ENCODE assay signal across 11 cellular contexts in genomic region chr15:98903377-98904018, GRCh38.
A peak's percentile ranks its signal among the peaks of the same experiment; 100 is the strongest.
DNase-seq lines count a peak whose midpoint lies in the region.
"Had no signal": no experiment of that assay in that cellular context is flagged by ENCODE, and none has a peak within 500 bp of the region (broad histone marks: within the 10 kb centered on the region; RNA-seq: fewer than 3 reads in every experiment).

No MANE protein-coding gene starts in this region.

- H3K27ac ChIP-seq in mesenchymal stem cell (ENCODE audit: low read length, poor library complexity, severe bottlenecking) = peak overlapping the region; percentile 78

- H3K9me3 ChIP-seq in mesenchymal stem cell (ENCODE audit: control insufficient read depth, low read length) = no peaks in the 10 kb centered on the region
- H3K9me3 ChIP-seq: HAP-1 had no signal

- peak overlapping the region; percentile 29 for H4K91ac ChIP-seq in mesenchymal stem cell (ENCODE audit: low read length)

- peak overlapping the region; percentile 21 for H3K9ac ChIP-seq in mesenchymal stem cell (ENCODE audit: low read length)

- H2BK15ac ChIP-seq in mesenchymal stem cell (ENCODE audit: low read depth, poor library complexity, severe bottlenecking) = no peak overlapping the region

- H2AFZ ChIP-seq in mesenchymal stem cell (ENCODE audit: low read depth, low read length) = no peak overlapping the region

- H2BK120ac ChIP-seq in mesenchymal stem cell (ENCODE audit: low read depth, low read length) = peak overlapping the region; percentile 74

- peaks cover 44% of the 10 kb centered on the region for H3K4me1 ChIP-seq in mesenchymal stem cell (ENCODE audit: control insufficient read depth, insufficient read depth, low read depth, low read length)

- DNase-seq in COLO829 (ENCODE audit: low spot score) = peak; percentile 70
- peak; percentile 81 for DNase-seq in HS-27A (ENCODE audit: low read depth)
- peak; percentile 30 for DNase-seq in brain pericyte (ENCODE audit: low read depth, low spot score)
- DNase-seq in mesenchymal stem cell = peak; percentile 91
- DNase-seq in NCI-H2171 (lab: John Stamatoyannopoulos, UW) = no peak
- DNase-seq in RPMI8226 = no peak
- DNase-seq in NCI-H146 (lab: John Stamatoyannopoulos, UW) = no peak
- no peak for DNase-seq in SHP77 (lab: John Stamatoyannopoulos, UW)
- DNase-seq: NCI-H1694 treated with DMSO at 0.1 percent for 48 hours, right cardiac atrium had no signal

- no peaks in the 10 kb centered on the region for H3K27me3 ChIP-seq in mesenchymal stem cell (ENCODE audit: control insufficient read depth in 1 of 2, insufficient read depth in 1 of 2, low read length in 2 of 2)

- no peak overlapping the region for H3K23ac ChIP-seq in mesenchymal stem cell (ENCODE audit: low read length in 2 of 2)

- H3K79me1 ChIP-seq in mesenchymal stem cell (replicated peaks; ENCODE audit: low read length, poor library complexity, severe bottlenecking) = peaks cover 36% of the 10 kb centered on the region

- H3K4ac ChIP-seq in mesenchymal stem cell (ENCODE audit: low read depth in 1 of 2, low read length in 2 of 2) = peak overlapping the region in 1 of 2 experiments; percentile 47

- H4K8ac ChIP-seq in mesenchymal stem cell (ENCODE audit: low read length) = peak overlapping the region; percentile 13

- H2AK5ac ChIP-seq in mesenchymal stem cell (ENCODE audit: low read length, severe bottlenecking) = peak overlapping the region; percentile 6

- peaks cover 11 to 21% of the 10 kb centered on the region in 2 experiments for H3K36me3 ChIP-seq in mesenchymal stem cell (ENCODE audit: control insufficient read depth in 1 of 2, insufficient read depth in 2 of 2, low read depth in 1 of 2, low read length in 2 of 2)
- H3K36me3 ChIP-seq: HAP-1 had no signal

- H3K14ac ChIP-seq in mesenchymal stem cell (ENCODE audit: low read length in 2 of 2) = no peak overlapping the region

- no peak overlapping the region for H3K4me3 ChIP-seq in mesenchymal stem cell (ENCODE audit: insufficient read depth in 1 of 2, low read depth in 1 of 2, low read length in 2 of 2)
- H3K4me3 ChIP-seq: HAP-1 had no signal

- peak overlapping the region in 1 of 2 experiments; percentile 50 for H3K18ac ChIP-seq in mesenchymal stem cell (ENCODE audit: low read depth in 1 of 2, low read length in 2 of 2)

- peak overlapping the region; percentile 32 for H2BK5ac ChIP-seq in mesenchymal stem cell (ENCODE audit: low read depth, low read length, poor library complexity, severe bottlenecking)

- 34% methylated on average over 4 of the region's 9 CpGs for WGBS in mesenchymal stem cell

- no peak overlapping the region for H2BK12ac ChIP-seq in mesenchymal stem cell (ENCODE audit: low read length in 2 of 2)

- H3K4me2 ChIP-seq in mesenchymal stem cell (ENCODE audit: low read length, poor library complexity, severe bottlenecking) = no peak overlapping the region

Comparison
In these comparisons a context has a peak if more than half of its experiments do, and no peak if none do; other contexts are left out.
1. DNase-seq: peak in COLO829 (single experiment), HS-27A (single experiment), brain pericyte (single experiment) and mesenchymal stem cell (single experiment); none in NCI-H2171 (single experiment), RPMI8226 (single experiment), NCI-H146 (single experiment) and SHP77 (0 of 2).